Comparison of ENCODE assay signal across 30 cellular contexts in genomic region chr3:102810937-102811336, GRCh38.
"Had no signal": no experiment of that assay in that cellular context is flagged by ENCODE, and none has a peak within 500 bp of the region (broad histone marks: within the 10 kb centered on the region; RNA-seq: fewer than 3 reads in every experiment).

No MANE protein-coding gene starts in this region.

- H3K4me3 ChIP-seq: Peyer's patch, SJSA1 had no signal

- H3K4me3 Mint-ChIP-seq: activated CD4-positive, alpha-beta memory T cell treated with anti-CD3 and anti-CD28 coated beads for 36 hours; activated CD4-positive, alpha-beta T cell treated with anti-CD3 and anti-CD28 coated beads, Interleukin-2, amount 10 ng/mL, durations not matched to agents 7 days and 5 days; activated naive CD4-positive, alpha-beta T cell treated with anti-CD3 and anti-CD28 coated beads for 36 hours; activated naive CD8-positive, alpha-beta T cell; activated T-helper 17 cell treated with anti-CD3 and anti-CD28 coated beads, Interleukin-2, amount 50 U/mL, for 72 hours; brain; central memory CD8-positive, alpha-beta T cell; T-cell had no signal

- H3K4me1 Mint-ChIP-seq: activated CD4-positive, alpha-beta T cell treated with anti-CD3 and anti-CD28 coated beads, Interleukin-2, amount 10 ng/mL, durations not matched to agents 7 days and 5 days; activated T-helper 17 cell treated with anti-CD3 and anti-CD28 coated beads, Interleukin-2, amount 50 U/mL, for 72 hours; brain; central memory CD8-positive, alpha-beta T cell; T-cell had no signal

- H3K27ac ChIP-seq: Peyer's patch, RWPE1, SJSA1, VCaP had no signal

- H3K36me3 ChIP-seq: Peyer's patch, SJSA1 had no signal

- H3K36me3 Mint-ChIP-seq: activated CD4-positive, alpha-beta memory T cell treated with anti-CD3 and anti-CD28 coated beads for 36 hours; activated naive CD8-positive, alpha-beta T cell; brain; T-cell had no signal

- DNase-seq: activated CD4-positive, alpha-beta memory T cell treated with anti-CD3 and anti-CD28 coated beads for 36 hours; activated CD4-positive, alpha-beta T cell treated with anti-CD3 and anti-CD28 coated beads, Interleukin-2, amount 10 ng/mL, durations not matched to agents 7 days and 5 days; activated CD4-positive, CD25-positive, alpha-beta regulatory T cell; activated CD8-positive, alpha-beta memory T cell treated with anti-CD3 and anti-CD28 coated beads for 24 hours; activated gamma-delta T cell; activated naive CD4-positive, alpha-beta T cell treated with anti-CD3 and anti-CD28 coated beads for 36 hours; activated T-cell treated with anti-CD3 and anti-CD28 coated beads, Interleukin-2, amount 50 U/mL, for 48 hours; amygdala; Kasumi-1; NCI-H1105 treated with DMSO at 0.1 percent for 48 hours; NCI-H1436 treated with DMSO at 0.1 percent for 48 hours; NCI-H187 treated with DMSO at 0.1 percent for 48 hours; NCI-H2081 treated with DMSO at 0.1 percent for 48 hours; NCI-H510A treated with DMSO at 0.1 percent for 48 hours; NCI-H69; OCI-M1; Peyer's patch; Right ventricle myocardium superior; T-cell; T-helper 2 cell; T1000 had no signal

- H3K4me1 ChIP-seq: Peyer's patch, SJSA1 had no signal

- H3K27ac Mint-ChIP-seq: activated CD4-positive, alpha-beta memory T cell treated with anti-CD3 and anti-CD28 coated beads for 36 hours; activated CD4-positive, alpha-beta T cell treated with anti-CD3 and anti-CD28 coated beads, Interleukin-2, amount 10 ng/mL, durations not matched to agents 7 days and 5 days; activated naive CD4-positive, alpha-beta T cell treated with anti-CD3 and anti-CD28 coated beads for 36 hours; activated naive CD8-positive, alpha-beta T cell; activated T-helper 17 cell treated with anti-CD3 and anti-CD28 coated beads, Interleukin-2, amount 50 U/mL, for 72 hours; brain; T-cell had no signal

- H3K9me3 Mint-ChIP-seq: activated CD4-positive, alpha-beta memory T cell treated with anti-CD3 and anti-CD28 coated beads for 36 hours; activated CD4-positive, alpha-beta T cell treated with anti-CD3 and anti-CD28 coated beads, Interleukin-2, amount 10 ng/mL, durations not matched to agents 7 days and 5 days; activated naive CD4-positive, alpha-beta T cell treated with anti-CD3 and anti-CD28 coated beads for 36 hours; brain; central memory CD8-positive, alpha-beta T cell had no signal

- H3K27me3 ChIP-seq: Peyer's patch, SJSA1 had no signal

- H3K27me3 Mint-ChIP-seq: activated CD4-positive, alpha-beta memory T cell treated with anti-CD3 and anti-CD28 coated beads for 36 hours; activated CD4-positive, alpha-beta T cell treated with anti-CD3 and anti-CD28 coated beads, Interleukin-2, amount 10 ng/mL, durations not matched to agents 7 days and 5 days; activated naive CD8-positive, alpha-beta T cell; activated T-helper 17 cell treated with anti-CD3 and anti-CD28 coated beads, Interleukin-2, amount 50 U/mL, for 72 hours; brain; central memory CD8-positive, alpha-beta T cell; T-cell had no signal

- FAIRE-seq: astrocyte, TTC549 had no signal

- H3K9me3 ChIP-seq: Peyer's patch, SJSA1 had no signal

- ATAC-seq: activated T-helper 17 cell treated with anti-CD3 and anti-CD28 coated beads, Interleukin-2, amount 50 U/mL, for 72 hours; T-cell had no signal
